8 cellular contexts compared by ENCODE assay signal in the genomic region with DNA sequence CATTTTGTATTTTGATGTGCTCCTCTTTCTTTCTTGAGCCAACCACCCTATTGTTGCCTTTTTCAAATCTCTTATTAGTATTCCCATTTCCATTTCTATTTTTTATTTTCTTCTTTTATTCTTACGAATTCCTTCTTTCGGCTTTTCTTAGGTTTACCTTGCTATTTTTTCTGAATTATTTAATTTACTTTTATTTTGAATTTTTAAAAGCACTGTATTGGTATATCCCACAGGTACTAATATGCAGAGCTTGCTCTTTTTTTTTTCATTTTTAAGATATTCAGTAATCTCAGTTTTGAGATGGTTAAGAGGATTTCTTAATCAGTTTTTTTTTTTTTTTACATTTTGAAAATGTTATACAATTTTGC. TPM values are rescaled to one million over a fixed set of nuclear protein-coding genes. Genes with fewer than 3 reads are reported as not detected.
DNase-seq lines count a peak whose midpoint lies in the region; ATAC-seq and TF ChIP-seq lines count a peak whose summit lies in the region.

No MANE protein-coding gene starts in this region.

- TF ChIP-seq POLR2A in body of pancreas (IDR thresholded peaks at IDR 0.05): no peak
- no peak for TF ChIP-seq POLR2A in upper lobe of left lung (IDR thresholded peaks at IDR 0.05)

- no peaks in the 10 kb centered on the region for H3K9me3 ChIP-seq in body of pancreas
- H3K9me3 ChIP-seq in upper lobe of left lung: peaks cover 0 to 10% (median 3%) of the 10 kb centered on the region in 4 donors

- WGBS in body of pancreas, 2 donors: 96 to 100% methylated on average over 2 of the region's 2 CpGs
- 96 to 97% methylated on average over 2 of the region's 2 CpGs for WGBS in upper lobe of left lung, 2 donors

- peaks cover 6% of the 10 kb centered on the region for H3K36me3 Mint-ChIP-seq in activated naive CD4-positive, alpha-beta T cell treated with anti-CD3 and anti-CD28 coated beads, Interleukin-2, amount 50 U/mL, for 24 hours
- peaks cover 15 to 21% of the 10 kb centered on the region in 2 donors for H3K36me3 Mint-ChIP-seq in activated naive CD4-positive, alpha-beta T cell treated with anti-CD3 and anti-CD28 coated beads, Interleukin-2, amount 50 U/mL, for 72 hours
- peaks cover 7% of the 10 kb centered on the region for H3K36me3 Mint-ChIP-seq in memory B cell

- H3K4me3 Mint-ChIP-seq in activated naive CD4-positive, alpha-beta T cell treated with anti-CD3 and anti-CD28 coated beads, Interleukin-2, amount 50 U/mL, for 24 hours: peak overlapping the region; percentile 95
- peak overlapping the region; percentile 89 for H3K4me3 Mint-ChIP-seq in memory B cell

- H3K4me1 Mint-ChIP-seq in activated naive CD4-positive, alpha-beta T cell treated with anti-CD3 and anti-CD28 coated beads, Interleukin-2, amount 50 U/mL, for 24 hours: peaks cover 20% of the 10 kb centered on the region
- peaks cover 16% of the 10 kb centered on the region for H3K4me1 Mint-ChIP-seq in memory B cell

- no peaks in the 10 kb centered on the region for H3K27me3 Mint-ChIP-seq in activated naive CD4-positive, alpha-beta T cell treated with anti-CD3 and anti-CD28 coated beads, Interleukin-2, amount 50 U/mL, for 24 hours
- peaks cover 4% of the 10 kb centered on the region for H3K27me3 Mint-ChIP-seq in memory B cell

- H3K4me3 ChIP-seq in body of pancreas (peak overlapping the region; percentile 53 to 61), upper lobe of left lung (peak overlapping the region; percentile 40 to 89 (median 76))

- H3K36me3 ChIP-seq in body of pancreas (replicated peaks in 1 of 2; ENCODE audit: insufficient read depth in 1 of 2, low read depth in 2 of 2) (no peaks in the 10 kb centered on the region), upper lobe of left lung (no peaks in the 10 kb centered on the region)

- no peak overlapping the region for H3K27ac Mint-ChIP-seq in activated naive CD4-positive, alpha-beta T cell treated with anti-CD3 and anti-CD28 coated beads, Interleukin-2, amount 50 U/mL, for 24 hours
- H3K27ac Mint-ChIP-seq in activated naive CD4-positive, alpha-beta T cell treated with anti-CD3 and anti-CD28 coated beads, Interleukin-2, amount 50 U/mL, for 72 hours: no peak overlapping the region
- no peak overlapping the region for H3K27ac Mint-ChIP-seq in memory B cell

- DNase-seq in activated naive CD4-positive, alpha-beta T cell treated with anti-CD3 and anti-CD28 coated beads, Interleukin-2, amount 50 U/mL, for 72 hours (ENCODE audit: low spot score in 2 of 2): no peak
- DNase-seq in body of pancreas: no peak
- DNase-seq in memory B cell (ENCODE audit: low spot score in 2 of 2): no peak
- DNase-seq in upper lobe of left lung: no peak
- no peak for DNase-seq in effector CD8-positive, alpha-beta T cell (lab: John Stamatoyannopoulos, UW)
- no peak for DNase-seq in iPS-NIHi7 (ENCODE audit: extremely low spot score)

- H3K4me1 ChIP-seq in body of pancreas (peaks cover 20% of the 10 kb centered on the region), upper lobe of left lung (peaks cover 12 to 18% (median 15%) of the 10 kb centered on the region in 4 donors)

- intact Hi-C loops in body of pancreas (cut with DNase I): no loop called here

- TF ChIP-seq CTCF in body of pancreas (IDR thresholded peaks at IDR 0.05) (no peak), upper lobe of left lung (IDR thresholded peaks at IDR 0.05) (no peak)

- H3K9me3 Mint-ChIP-seq in activated naive CD4-positive, alpha-beta T cell treated with anti-CD3 and anti-CD28 coated beads, Interleukin-2, amount 50 U/mL, for 24 hours: peaks cover 15% of the 10 kb centered on the region
- peaks cover 9 to 25% of the 10 kb centered on the region in 2 donors for H3K9me3 Mint-ChIP-seq in activated naive CD4-positive, alpha-beta T cell treated with anti-CD3 and anti-CD28 coated beads, Interleukin-2, amount 50 U/mL, for 72 hours
- peaks cover 10% of the 10 kb centered on the region for H3K9me3 Mint-ChIP-seq in memory B cell

- no peak for TF ChIP-seq EP300 in upper lobe of left lung (IDR thresholded peaks at IDR 0.05)

- H3K27me3 ChIP-seq in body of pancreas (no peaks in the 10 kb centered on the region), upper lobe of left lung (no peaks in the 10 kb centered on the region)

- no peak for ATAC-seq in activated naive CD4-positive, alpha-beta T cell treated with anti-CD3 and anti-CD28 coated beads, Interleukin-2, amount 50 U/mL, for 72 hours
- no peak for ATAC-seq in body of pancreas
- ATAC-seq in memory B cell (ENCODE audit: low read depth): no peak
- no peak for ATAC-seq in upper lobe of left lung (ENCODE audit: low FRiP score in 2 of 2)
- ATAC-seq in GM21381 (IDR thresholded peaks at IDR 0.05; ENCODE audit: unreplicated experiment): no peak

- H3K27ac ChIP-seq in body of pancreas: peak overlapping the region in 3 of 4 donors; percentile 79 to 81 (median 79)
- H3K27ac ChIP-seq in upper lobe of left lung: peak overlapping the region in 3 of 4 donors; percentile 34 to 85 (median 65)

RNA-seq across cellular contexts. Expression of a gene that starts 18.4 kb away (rescaled TPM):
- 1 to 10 TPM; 1.5 to 2.5 TPM for total RNA-seq in activated naive CD4-positive, alpha-beta T cell treated with anti-CD3 and anti-CD28 coated beads, Interleukin-2, amount 50 U/mL, for 72 hours
- under 1 TPM in 1 of 2 donors, not detected in 1; 0.26 TPM for total RNA-seq in body of pancreas
- total RNA-seq in upper lobe of left lung: 1 to 10 TPM in 4 of 6 donors, under 1 TPM in 2; 0.22 to 2.0 (median 1.2) TPM
